Comparison of ENCODE assay signal across 17 cellular contexts in genomic region chr15:87527416-87527815, GRCh38.
DNase-seq lines count a peak whose midpoint lies in the region; ATAC-seq, FAIRE-seq and TF ChIP-seq lines count a peak whose summit lies in the region.
"Had no signal": no experiment of that assay in that cellular context is flagged by ENCODE, and none has a peak within 500 bp of the region (broad histone marks: within the 10 kb centered on the region; RNA-seq: fewer than 3 reads in every experiment).

No MANE protein-coding gene starts in this region.

- H3K27ac ChIP-seq in WERI-Rb-1, result no peak overlapping the region
- H3K27ac ChIP-seq: parathyroid adenoma had no signal

- DNase-seq in AG10803 (ENCODE audit: low read depth) (peak; percentile 5), HT-29 (ENCODE audit: low spot score) (peak; percentile 81), WERI-Rb-1 (peak; percentile 15), islet precursor cell (peak; percentile 71), epidermal melanocyte (ENCODE audit: insufficient read length, low spot score) (no peak), D721Med (ENCODE audit: insufficient read length, low spot score) (no peak)
- DNase-seq: activated T-cell treated with anti-CD3 and anti-CD28 coated beads for 4 hours, kidney, NCI-H1048, NCI-H2171 treated with DMSO at 0.1 percent for 48 hours, T-helper 2 cell had no signal

- FAIRE-seq in D721Med (lab: Jason Lieb, UNC), result no peak
- FAIRE-seq: endometrium, HepG2, kidney had no signal

- H3K4me3 ChIP-seq in AG10803 (ENCODE audit: low read length) (no peak overlapping the region), WERI-Rb-1 (ENCODE audit: low read depth, low read length) (no peak overlapping the region)

- H3K36me3 ChIP-seq in WERI-Rb-1, result no peaks in the 10 kb centered on the region

- TF ChIP-seq CTCF in AG10803 (conservative IDR thresholded peaks at IDR 0.05; ENCODE audit: low read length) (no peak), WERI-Rb-1 (IDR thresholded peaks at IDR 0.05; ENCODE audit: low read depth, low read length) (no peak), D721Med (IDR thresholded peaks at IDR 0.05; ENCODE audit: insufficient read depth, missing control alignments) (no peak)

- H3K27me3 ChIP-seq in WERI-Rb-1 (ENCODE audit: insufficient read depth, low read depth, severe bottlenecking), result peaks cover 8% of the 10 kb centered on the region

- peaks cover 2% of the 10 kb centered on the region for H3K9me3 ChIP-seq in WERI-Rb-1 (ENCODE audit: severe bottlenecking)

- no peak for ATAC-seq in HG02884 (IDR thresholded peaks at IDR 0.05; ENCODE audit: unreplicated experiment)
- ATAC-seq in activated CD4-positive, CD25-positive, alpha-beta regulatory T cell treated with anti-CD3 and anti-CD28 coated beads, Interleukin-2, amount 50 U/mL, for 24 hours, result no peak
- ATAC-seq: activated naive CD4-positive, alpha-beta T cell treated with anti-CD3 and anti-CD28 coated beads, Interleukin-2, amount 50 U/mL, for 72 hours; HepG2 had no signal

Comparison
In these comparisons a context has a peak if more than half of its experiments do, and no peak if none do; other contexts are left out.
1. DNase-seq: peak in AG10803 (single experiment), HT-29 (single experiment), WERI-Rb-1 (single experiment) and islet precursor cell (single experiment); none in epidermal melanocyte (single experiment) and D721Med (single experiment).